Comparison of ENCODE assay signal across 27 cellular contexts in the genomic region with DNA sequence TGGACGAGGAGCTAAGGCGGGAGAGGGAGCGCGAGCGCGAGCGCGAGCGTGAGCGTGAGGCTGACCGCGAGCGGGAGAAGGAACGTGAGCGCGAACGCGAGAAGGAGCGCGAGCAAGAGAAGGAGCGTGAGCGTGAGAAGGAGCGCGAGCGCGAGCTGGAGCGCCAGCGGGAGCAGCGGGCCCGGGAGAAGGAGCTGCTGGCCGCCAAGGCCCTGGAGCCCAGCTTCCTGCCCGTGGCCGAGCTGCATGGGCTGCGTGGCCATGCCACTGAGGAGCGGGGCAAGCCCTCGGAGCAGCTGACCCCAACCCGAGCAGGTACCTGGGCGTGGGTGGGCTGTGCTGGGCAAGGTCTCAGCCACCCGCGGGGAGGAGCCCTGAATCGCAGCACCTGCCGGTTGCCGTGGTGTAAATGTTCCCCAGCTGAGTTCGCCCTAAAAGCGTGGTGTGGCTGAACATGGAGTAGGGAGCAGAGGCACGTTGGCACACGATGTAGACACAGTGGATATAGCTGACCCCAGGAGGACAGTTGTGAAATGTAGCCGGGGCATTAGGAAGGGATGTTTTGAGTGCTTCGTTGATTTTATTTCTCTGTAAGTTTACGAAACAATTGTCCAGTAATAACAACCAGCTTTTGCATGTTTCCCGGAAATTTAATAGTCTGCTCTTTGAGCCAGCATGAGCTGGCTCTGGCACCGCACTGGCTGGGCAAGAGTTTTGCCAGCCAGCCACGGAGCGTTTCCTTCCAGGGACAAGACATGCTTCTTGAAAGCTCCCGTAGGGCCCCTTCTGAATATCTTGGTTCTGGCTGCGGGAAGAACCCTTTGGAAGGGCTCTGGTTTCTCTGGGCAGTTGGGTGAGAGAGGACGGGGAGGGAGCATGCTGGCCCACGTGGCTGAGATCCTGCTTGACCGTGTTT. TPM values are rescaled to one million over a fixed set of nuclear protein-coding genes. Genes with fewer than 3 reads are reported as not detected.
DNase-seq lines count a peak whose midpoint lies in the region; TF ChIP-seq lines count a peak whose summit lies in the region.
"Had no signal": no experiment of that assay in that cellular context is flagged by ENCODE, and none has a peak within 500 bp of the region (broad histone marks: within the 10 kb centered on the region; RNA-seq: fewer than 3 reads in every experiment).

No MANE protein-coding gene starts in this region.

- H3K27ac ChIP-seq in osteoblast (ENCODE audit: low read depth, low read length) = no peak overlapping the region
- H3K27ac ChIP-seq: epithelial cell of prostate, parathyroid adenoma, Peyer's patch, SJSA1, stomach, tibial nerve had no signal

- H3K36me3 Mint-ChIP-seq in nephron progenitor cell (ENCODE audit: low read depth) = peaks cover 20% of the 10 kb centered on the region
- H3K36me3 Mint-ChIP-seq: natural killer cell had no signal

- H3K27ac Mint-ChIP-seq in nephron progenitor cell = no peak overlapping the region
- H3K27ac Mint-ChIP-seq: activated CD8-positive, alpha-beta T cell treated with anti-CD3 and anti-CD28 coated beads for 36 hours; activated naive CD8-positive, alpha-beta T cell treated with anti-CD3 and anti-CD28 coated beads, Interleukin-2, amount 50 U/mL, for 24 hours; CD4-positive, alpha-beta T cell; natural killer cell had no signal

- TF ChIP-seq CTCF in osteoblast (IDR thresholded peaks at IDR 0.05; ENCODE audit: extremely low read depth, low read depth, low read length) = no peak
- no peak for TF ChIP-seq CTCF in nephron progenitor cell (IDR thresholded peaks at IDR 0.05)

- in situ Hi-C loops in G401 (cut with HindIII; ENCODE audit: low sequenced_read_pairs) = no loop called here

- H3K4me1 Mint-ChIP-seq in nephron progenitor cell = peaks cover 19% of the 10 kb centered on the region
- H3K4me1 Mint-ChIP-seq: activated naive CD8-positive, alpha-beta T cell treated with anti-CD3 and anti-CD28 coated beads, Interleukin-2, amount 50 U/mL, for 24 hours had no signal

- H3K27me3 ChIP-seq in MG63 (no peaks in the 10 kb centered on the region), osteoblast (ENCODE audit: insufficient read depth, low read length) (no peaks in the 10 kb centered on the region)
- H3K27me3 ChIP-seq: Peyer's patch, SJSA1, stomach, tibial nerve had no signal

- no peaks in the 10 kb centered on the region for H3K9me3 ChIP-seq in MG63
- no peaks in the 10 kb centered on the region for H3K9me3 ChIP-seq in osteoblast (ENCODE audit: low read depth, low read length)
- H3K9me3 ChIP-seq: Peyer's patch, SJSA1, stomach, tibial nerve had no signal

- H3K9me3 Mint-ChIP-seq in nephron progenitor cell = no peaks in the 10 kb centered on the region
- H3K9me3 Mint-ChIP-seq: activated CD8-positive, alpha-beta T cell treated with anti-CD3 and anti-CD28 coated beads for 36 hours; activated naive CD8-positive, alpha-beta T cell treated with anti-CD3 and anti-CD28 coated beads, Interleukin-2, amount 50 U/mL, for 24 hours; CD4-positive, alpha-beta T cell; natural killer cell had no signal

- H2AFZ ChIP-seq in osteoblast (ENCODE audit: low read length) = no peak overlapping the region
- H2AFZ ChIP-seq: parathyroid adenoma had no signal

- H3K79me2 ChIP-seq in osteoblast (ENCODE audit: insufficient read depth, low read length) = peaks cover 4% of the 10 kb centered on the region
- H3K79me2 ChIP-seq: parathyroid adenoma had no signal

- DNase-seq in G401 (ENCODE audit: low spot score) (peak; percentile 59), MG63 (peak; percentile 55), fibroblast of peridontal ligament (ENCODE audit: extremely low read depth) (peak; percentile 10), osteoblast (ENCODE audit: insufficient read length, low spot score, missing footprints) (peak; percentile 85), nephron progenitor cell (no peak), SK-N-DZ (ENCODE audit: low spot score) (no peak), NCI-H2081 (lab: John Stamatoyannopoulos, UW) (no peak)
- DNase-seq: activated CD4-positive, alpha-beta T cell treated with anti-CD3 and anti-CD28 coated beads for 1 hour; activated CD8-positive, alpha-beta T cell treated with anti-CD3 and anti-CD28 coated beads for 36 hours; activated gamma-delta T cell; activated naive CD8-positive, alpha-beta T cell treated with anti-CD3 and anti-CD28 coated beads, Interleukin-2, amount 50 U/mL, for 24 hours; activated T-cell treated with anti-CD3 and anti-CD28 coated beads for 4 hours; CD4-positive, alpha-beta T cell; DMS 273 treated with DMSO at 0.1 percent for 48 hours; foreskin melanocyte; GOT3; midbrain; natural killer cell; NCI-H1092 treated with DMSO at 0.1 percent for 48 hours; NCI-H524 treated with DMSO at 0.1 percent for 48 hours; Peyer's patch; stomach; T-helper 1 cell had no signal

- peaks cover 66% of the 10 kb centered on the region for H4K20me1 ChIP-seq in osteoblast (ENCODE audit: insufficient read depth, low read length)

- H3K36me3 ChIP-seq in MG63 (peaks cover 24% of the 10 kb centered on the region), osteoblast (ENCODE audit: insufficient read depth, low read length) (peaks cover 65% of the 10 kb centered on the region)

- no peak overlapping the region for H3K4me3 Mint-ChIP-seq in nephron progenitor cell
- H3K4me3 Mint-ChIP-seq: activated CD8-positive, alpha-beta T cell treated with anti-CD3 and anti-CD28 coated beads for 36 hours; activated naive CD8-positive, alpha-beta T cell treated with anti-CD3 and anti-CD28 coated beads, Interleukin-2, amount 50 U/mL, for 24 hours; CD4-positive, alpha-beta T cell; natural killer cell had no signal

- H3K4me3 ChIP-seq in MG63 (no peak overlapping the region), osteoblast (ENCODE audit: insufficient read depth, low read length) (no peak overlapping the region)
- H3K4me3 ChIP-seq: Peyer's patch, SJSA1, stomach, tibial nerve had no signal

- H3K4me1 ChIP-seq in osteoblast (ENCODE audit: insufficient read depth, low read length) = peaks cover 4% of the 10 kb centered on the region
- H3K4me1 ChIP-seq: SJSA1 had no signal

- no peaks in the 10 kb centered on the region for H3K27me3 Mint-ChIP-seq in nephron progenitor cell (ENCODE audit: low read depth, poor library complexity)
- H3K27me3 Mint-ChIP-seq: activated CD8-positive, alpha-beta T cell treated with anti-CD3 and anti-CD28 coated beads for 36 hours; activated naive CD8-positive, alpha-beta T cell treated with anti-CD3 and anti-CD28 coated beads, Interleukin-2, amount 50 U/mL, for 24 hours; CD4-positive, alpha-beta T cell had no signal

- no peak overlapping the region for H3K4me2 ChIP-seq in osteoblast (ENCODE audit: insufficient read depth, low read length)

RNA-seq across cellular contexts. Expression of gene GINS2, which starts 32.1 kb away (rescaled TPM):
- total RNA-seq in G401 (2014; rRNA removed; shearing (Covaris generic)) = 47.8 and 48.9 TPM in 2 replicates
- total RNA-seq in MG63 (2014; rRNA removed; shearing (Covaris generic); ENCODE audit: low replicate concordance) = 12.8 and 19.2 TPM in 2 replicates
- total RNA-seq in osteoblast = 1.2 and 1.8 TPM in 2 replicates
- polyA plus RNA-seq in SK-N-DZ (2014; cell fraction: cytosol; rRNA removed) = 102 and 106 TPM in 2 replicates
- polyA plus RNA-seq in SK-N-DZ (2014; cell fraction: nucleus; rRNA removed) = 64.7 and 66.3 TPM in 2 replicates

RNA-seq across cellular contexts. Expression of gene GSE1, which starts 43.5 kb away (rescaled TPM):
- 22.8 and 35.6 TPM in 2 replicates for total RNA-seq in G401 (2014; rRNA removed; shearing (Covaris generic))
- 9.3 and 19.1 TPM in 2 replicates for total RNA-seq in MG63 (2014; rRNA removed; shearing (Covaris generic); ENCODE audit: low replicate concordance)
- 49.6 and 55.7 TPM in 2 replicates for total RNA-seq in osteoblast
- 51.5 and 62.6 TPM in 2 replicates for polyA plus RNA-seq in SK-N-DZ (2014; cell fraction: cytosol; rRNA removed)
- polyA plus RNA-seq in SK-N-DZ (2014; cell fraction: nucleus; rRNA removed) = 114 and 225 TPM in 2 replicates

Comparison
In these comparisons a context has a peak if more than half of its experiments do, and no peak if none do; other contexts are left out.
1. DNase-seq: peak in G401 (single experiment), MG63 (single experiment), fibroblast of peridontal ligament (single experiment) and osteoblast (single experiment); none in nephron progenitor cell (single experiment), SK-N-DZ (single experiment) and NCI-H2081 (0 of 2).